ENCODE assay signal across 11 cellular contexts in the genomic region with DNA sequence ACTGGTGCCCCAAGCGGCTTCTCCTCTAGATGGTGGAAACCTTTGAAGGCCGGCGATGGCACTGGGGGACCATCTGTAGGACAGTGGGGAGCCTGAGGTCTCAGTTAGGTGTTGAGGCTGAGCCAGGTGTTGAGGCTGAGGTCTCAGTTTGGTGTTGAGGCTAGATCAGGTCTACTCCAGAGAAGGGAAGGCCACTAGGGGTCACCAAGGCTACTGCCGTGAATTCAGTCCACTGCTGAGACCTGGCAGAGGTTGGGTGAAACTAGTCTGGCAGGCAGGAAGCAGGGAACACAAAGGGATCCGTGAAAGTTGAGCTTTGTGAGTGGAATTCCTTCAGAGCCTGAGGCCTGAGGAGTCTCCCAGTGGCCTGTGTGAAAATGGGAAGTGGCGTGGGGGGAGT.
DNase-seq lines count a peak whose midpoint lies in the region; ATAC-seq and TF ChIP-seq lines count a peak whose summit lies in the region.
"Had no signal": no experiment of that assay in that cellular context is flagged by ENCODE, and none has a peak within 500 bp of the region (broad histone marks: within the 10 kb centered on the region; RNA-seq: fewer than 3 reads in every experiment).

No MANE protein-coding gene starts in this region.

- no peaks in the 10 kb centered on the region for H3K27me3 ChIP-seq in breast epithelium
- no peaks in the 10 kb centered on the region for H3K27me3 ChIP-seq in right cardiac atrium (ENCODE audit: control insufficient read depth, insufficient read depth)

- H3K4me3 Mint-ChIP-seq in MCF 10A (ENCODE audit: unreplicated experiment) (no peak overlapping the region), type B pancreatic cell (no peak overlapping the region)
- H3K4me3 Mint-ChIP-seq: activated CD8-positive, alpha-beta T cell treated with anti-CD3 and anti-CD28 coated beads, Interleukin-2, amount 10 ng/mL, durations not matched to agents 7 days and 5 days; nephron progenitor cell had no signal

- H3K27me3 Mint-ChIP-seq in MCF 10A (ENCODE audit: insufficient read depth, unreplicated experiment) = no peaks in the 10 kb centered on the region
- peaks cover 6% of the 10 kb centered on the region for H3K27me3 Mint-ChIP-seq in type B pancreatic cell

- CTCF ChIA-PET in MCF 10A (lab: Yijun Ruan, JAX) = interaction anchor here (0.6 to 1.4 kb wide), 6 partner anchors 14 to 256 kb away, joined by 3 to 5 read pairs (median 3); no protein-coding TSS in a partner anchor

- no TSS peak for BruUV-seq in MCF 10A (replicated peaks; lab: Mats Ljungman, UMichigan)

- H3K4me1 ChIP-seq in breast epithelium (no peaks in the 10 kb centered on the region), right cardiac atrium (ENCODE audit: control insufficient read depth, insufficient read depth, low read length) (peaks cover 5% of the 10 kb centered on the region)

- 76% methylated on average over 6 of the region's 6 CpGs for WGBS in right cardiac atrium

- intact Hi-C loops in MCF 10A (cut with micrococcal nuclease) (loop anchor here (1.0 kb wide), 1 partner anchor 248 kb away; no protein-coding TSS in a partner anchor), breast epithelium (cut with DNase I; ENCODE audit: low total_unique reads) (no loop called here), right cardiac atrium (cut with DNase I) (loop anchor here in 1 of 4 donors (10.0 kb wide), 1 partner anchor 132 kb away; a partner anchor contains a TSS)

- POLR2A ChIA-PET in MCF 10A (lab: Yijun Ruan, JAX) = interaction anchor here (0.7 kb wide), 1 partner anchor 239 kb away, joined by 3 read pairs; no protein-coding TSS in a partner anchor

- no peak for ATAC-seq in right cardiac atrium
- no peak for ATAC-seq in HG02970 (IDR thresholded peaks at IDR 0.05; ENCODE audit: low FRiP score, unreplicated experiment)
- ATAC-seq: activated CD8-positive, alpha-beta T cell treated with anti-CD3 and anti-CD28 coated beads, Interleukin-2, amount 10 ng/mL, durations not matched to agents 7 days and 5 days had no signal

- peak; percentile 18 for TF ChIP-seq CTCF in MCF 10A (IDR thresholded peaks at IDR 0.05; ENCODE audit: unreplicated experiment)
- TF ChIP-seq CTCF in breast epithelium (IDR thresholded peaks at IDR 0.05) = no peak
- TF ChIP-seq CTCF in type B pancreatic cell (conservative IDR thresholded peaks at IDR 0.05) = peak; percentile 21

- H3K27ac Mint-ChIP-seq in MCF 10A (ENCODE audit: low read depth, unreplicated experiment) (no peak overlapping the region), type B pancreatic cell (no peak overlapping the region)
- H3K27ac Mint-ChIP-seq: activated CD8-positive, alpha-beta T cell treated with anti-CD3 and anti-CD28 coated beads, Interleukin-2, amount 10 ng/mL, durations not matched to agents 7 days and 5 days; nephron progenitor cell had no signal

- H3K4me1 Mint-ChIP-seq in MCF 10A (ENCODE audit: insufficient read depth, unreplicated experiment) = no peaks in the 10 kb centered on the region
- H3K4me1 Mint-ChIP-seq in type B pancreatic cell (ENCODE audit: unreplicated experiment) = peaks cover 13% of the 10 kb centered on the region

- no peak overlapping the region for H3K4me3 ChIP-seq in breast epithelium
- H3K4me3 ChIP-seq in right cardiac atrium (ENCODE audit: low read length) = no peak overlapping the region

- DNase-seq in MCF 10A (ENCODE audit: unreplicated experiment) = peak; percentile 31
- DNase-seq in breast epithelium (ENCODE audit: low spot score in 2 of 2) = no peak
- DNase-seq in RPMI7951 (ENCODE audit: low read depth) = peak; percentile 55
- DNase-seq in right cardiac atrium = no peak
- DNase-seq in type B pancreatic cell (ENCODE audit: extremely low spot score, unreplicated experiment) = no peak
- DNase-seq in NCI-H1436 (lab: John Stamatoyannopoulos, UW) = no peak
- no peak for DNase-seq in NCI-H1436 treated with DMSO at 0.1 percent for 48 hours (lab: John Stamatoyannopoulos, UW)
- DNase-seq: activated CD8-positive, alpha-beta T cell treated with anti-CD3 and anti-CD28 coated beads, Interleukin-2, amount 10 ng/mL, durations not matched to agents 7 days and 5 days; nephron progenitor cell; stimulated activated CD4-positive, alpha-beta T cell treated with anti-CD3 and anti-CD28 coated beads, Interleukin-4, amount 100 ng/mL, for 1 hour had no signal

- H3K27ac ChIP-seq in breast epithelium = peak overlapping the region in 1 of 2 donors; percentile 19
- H3K27ac ChIP-seq in right cardiac atrium (ENCODE audit: low read length) = peak overlapping the region; percentile 21

- no peaks in the 10 kb centered on the region for H3K9me3 ChIP-seq in breast epithelium
- no peaks in the 10 kb centered on the region for H3K9me3 ChIP-seq in right cardiac atrium (ENCODE audit: control insufficient read depth, low read length)

- H3K36me3 Mint-ChIP-seq in MCF 10A (ENCODE audit: insufficient read depth, unreplicated experiment) (no peaks in the 10 kb centered on the region), type B pancreatic cell (no peaks in the 10 kb centered on the region)

- H3K36me3 ChIP-seq in breast epithelium = no peaks in the 10 kb centered on the region

- H3K9me3 Mint-ChIP-seq in MCF 10A (ENCODE audit: unreplicated experiment) = no peaks in the 10 kb centered on the region
- H3K9me3 Mint-ChIP-seq in type B pancreatic cell = no peaks in the 10 kb centered on the region
- H3K9me3 Mint-ChIP-seq: nephron progenitor cell had no signal

- TF ChIP-seq POLR2A in breast epithelium (IDR thresholded peaks at IDR 0.05) = no peak

Comparison
In these comparisons a context has a peak if more than half of its experiments do, and no peak if none do; other contexts are left out.
1. DNase-seq: peak in MCF 10A (single experiment) and RPMI7951 (single experiment); none in breast epithelium (0 of 2), right cardiac atrium (0 of 3), type B pancreatic cell (single experiment), NCI-H1436 (single experiment) and NCI-H1436 treated with DMSO at 0.1 percent for 48 hours (single experiment).
2. CTCF ChIP-seq: peak in MCF 10A (single experiment) and type B pancreatic cell (single experiment); none in breast epithelium (0 of 3).